In the genomic region with DNA sequence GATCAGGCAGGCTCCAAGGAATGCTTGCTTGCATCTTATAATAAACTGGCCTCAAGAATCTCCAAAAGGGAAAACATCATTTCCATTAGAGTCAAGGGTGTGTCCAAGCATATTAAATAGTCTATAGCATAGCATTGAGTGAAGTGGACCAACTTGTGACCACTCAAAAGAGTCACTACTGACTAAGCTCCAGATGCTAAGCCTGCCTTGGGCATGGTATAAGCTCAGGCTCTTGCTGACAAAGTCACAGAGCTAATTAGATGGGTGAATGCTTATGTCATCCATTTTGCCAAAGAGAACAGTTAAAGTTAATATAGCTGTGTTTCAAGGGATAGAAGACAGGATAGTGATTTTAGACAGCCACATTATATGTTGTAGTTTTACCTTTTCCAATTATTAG, we compare ENCODE assay signal across 28 cellular contexts.
"Had no signal": no experiment of that assay in that cellular context is flagged by ENCODE, and none has a peak within 500 bp of the region (broad histone marks: within the 10 kb centered on the region; RNA-seq: fewer than 3 reads in every experiment).

No MANE protein-coding gene starts in this region.

- DNase-seq: activated CD4-positive, alpha-beta T cell treated with anti-CD3 and anti-CD28 coated beads for 1 hour; activated CD4-positive, alpha-beta T cell treated with anti-CD3 and anti-CD28 coated beads, Interleukin-2, amount 50 U/mL, for 4 hours; activated CD8-positive, alpha-beta memory T cell treated with anti-CD3 and anti-CD28 coated beads for 24 hours; activated CD8-positive, alpha-beta memory T cell treated with anti-CD3 and anti-CD28 coated beads, Interleukin-2, amount 50 U/mL, for 4 hours; activated naive CD4-positive, alpha-beta T cell; activated T-cell treated with anti-CD3 and anti-CD28 coated beads, Interleukin-2, amount 50 U/mL, for 24 hours; adrenal gland; dorsolateral prefrontal cortex; effector memory CD8-positive, alpha-beta T cell; naive thymus-derived CD8-positive, alpha-beta T cell; posterior cingulate gyrus; small intestine; stimulated activated CD4-positive, alpha-beta T cell treated with anti-CD3 and anti-CD28 coated beads, Interleukin-2, amount 100 ng/mL, for 24 hours; stomach had no signal

- H2AFZ ChIP-seq: neural progenitor cell had no signal

- H3K4me1 Mint-ChIP-seq: central memory CD8-positive, alpha-beta T cell; naive thymus-derived CD8-positive, alpha-beta T cell had no signal

- H3K27ac ChIP-seq: adrenal gland, dorsolateral prefrontal cortex, neural progenitor cell, stomach, suprapubic skin, tibial nerve had no signal

- H3K4me2 ChIP-seq: neural progenitor cell had no signal

- ATAC-seq: effector memory CD8-positive, alpha-beta T cell; esophagus mucosa; left lobe of liver; naive thymus-derived CD8-positive, alpha-beta T cell; sciatic nerve had no signal

- H3K27me3 ChIP-seq: adrenal gland, dorsolateral prefrontal cortex, neural progenitor cell, stomach, suprapubic skin, tibial nerve had no signal

- H3K36me3 Mint-ChIP-seq: activated naive CD8-positive, alpha-beta T cell; neural progenitor cell; stimulated activated memory B cell treated with anti-CD40 and anti-IgM and Interleukin-4, amounts not matched to agents 10 μg/mL and 1 μg/mL and 100 μg/mL, for 72 hours had no signal

- H3K9ac ChIP-seq: neural progenitor cell had no signal

- H3K9me3 Mint-ChIP-seq: activated T-cell treated with anti-CD3 and anti-CD28 coated beads, Interleukin-2, amount 50 U/mL, for 24 hours; activated T-helper 2 cell treated with anti-CD3 and anti-CD28 coated beads, Interferon-gamma antibody, Interleukin-2, Interleukin-4, amounts not matched to agents 10 μg/mL and 5 μg/mL and 100 μg/mL, durations not matched to agents 14 hours and 24 hours and 36 hours; central memory CD8-positive, alpha-beta T cell; effector memory CD8-positive, alpha-beta T cell; naive thymus-derived CD8-positive, alpha-beta T cell; neural progenitor cell; stimulated activated memory B cell treated with anti-CD40 and anti-IgM and Interleukin-4, amounts not matched to agents 10 μg/mL and 1 μg/mL and 100 μg/mL, for 72 hours; T-helper 2 cell treated with Interferon-gamma antibody and Interleukin-4, amounts not matched to agents 5 μg/mL and 100 μg/mL, for 36 hours had no signal

- H3K4me3 Mint-ChIP-seq: activated naive CD8-positive, alpha-beta T cell; activated T-cell treated with anti-CD3 and anti-CD28 coated beads, Interleukin-2, amount 50 U/mL, for 24 hours; central memory CD8-positive, alpha-beta T cell; effector memory CD8-positive, alpha-beta T cell; naive thymus-derived CD8-positive, alpha-beta T cell; neural progenitor cell; stimulated activated memory B cell treated with anti-CD40 and anti-IgM and Interleukin-4, amounts not matched to agents 10 μg/mL and 1 μg/mL and 100 μg/mL, for 72 hours; T-helper 2 cell treated with Interferon-gamma antibody and Interleukin-4, amounts not matched to agents 5 μg/mL and 100 μg/mL, for 36 hours had no signal

- H3K36me3 ChIP-seq: adrenal gland, neural progenitor cell, stomach, suprapubic skin, tibial nerve had no signal

- FAIRE-seq: astrocyte, colon, endothelial cell of umbilical vein, small intestine had no signal

- H3K9me3 ChIP-seq: adrenal gland, stomach, suprapubic skin, tibial nerve had no signal

- H3K4me3 ChIP-seq: adrenal gland, dorsolateral prefrontal cortex, neural progenitor cell, stomach, suprapubic skin, tibial nerve had no signal

- H3K4me1 ChIP-seq: adrenal gland, neural progenitor cell, stomach, suprapubic skin, tibial nerve had no signal

- H3K27ac Mint-ChIP-seq: activated naive CD8-positive, alpha-beta T cell; activated T-cell treated with anti-CD3 and anti-CD28 coated beads, Interleukin-2, amount 50 U/mL, for 24 hours; activated T-helper 2 cell treated with anti-CD3 and anti-CD28 coated beads, Interferon-gamma antibody, Interleukin-2, Interleukin-4, amounts not matched to agents 10 μg/mL and 5 μg/mL and 100 μg/mL, durations not matched to agents 14 hours and 24 hours and 36 hours; effector memory CD8-positive, alpha-beta T cell; naive thymus-derived CD8-positive, alpha-beta T cell; neural progenitor cell; stimulated activated memory B cell treated with anti-CD40 and anti-IgM and Interleukin-4, amounts not matched to agents 10 μg/mL and 1 μg/mL and 100 μg/mL, for 72 hours; T-helper 2 cell treated with Interferon-gamma antibody and Interleukin-4, amounts not matched to agents 5 μg/mL and 100 μg/mL, for 36 hours had no signal
